In genomic region chr17:4908301-4908700, GRCh38 we compare ENCODE assay signal across 8 cellular contexts. TPM values are rescaled to one million over a fixed set of nuclear protein-coding genes. Genes with fewer than 3 reads are reported as not detected.
DNase-seq lines count a peak whose midpoint lies in the region; ATAC-seq and TF ChIP-seq lines count a peak whose summit lies in the region.
"Had no signal": no experiment of that assay in that cellular context is flagged by ENCODE, and none has a peak within 500 bp of the region (broad histone marks: within the 10 kb centered on the region; RNA-seq: fewer than 3 reads in every experiment).

No MANE protein-coding gene starts in this region.

- no peaks in the 10 kb centered on the region for H4K20me1 ChIP-seq in fibroblast of lung (ENCODE audit: control insufficient read depth, extremely low read depth, insufficient read depth, low read length)

- DNase-seq in ELR (ENCODE audit: low read depth) (peak; percentile 59), NCI-H69 (lab: John Stamatoyannopoulos, UW) (peak; percentile 85), fibroblast of lung (ENCODE audit: low read depth in 2 of 2) (no peak), prostate gland (ENCODE audit: low spot score) (no peak), NCI-H1436 (lab: John Stamatoyannopoulos, UW) (no peak)

- peaks cover 2% of the 10 kb centered on the region for H3K27me3 ChIP-seq in fibroblast of lung (ENCODE audit: control insufficient read depth, insufficient read depth, low read length)
- H3K27me3 ChIP-seq in prostate gland (replicated peaks; ENCODE audit: insufficient read depth) = no peaks in the 10 kb centered on the region

- intact Hi-C loops in prostate gland (cut with DNase I) = loop anchor here (2.0 to 5.0 kb wide), 2 partner anchors 79 to 154 kb away; partner anchors contain the start of gene CAMTA2

- H3K4me1 ChIP-seq in fibroblast of lung (ENCODE audit: control insufficient read depth, extremely low read depth, insufficient read depth, low read length) (peaks cover 6% of the 10 kb centered on the region), prostate gland (replicated peaks) (peaks cover 3% of the 10 kb centered on the region)

- ATAC-seq in GM18519 (IDR thresholded peaks at IDR 0.05; ENCODE audit: low FRiP score, unreplicated experiment) (no peak), HG02852 (IDR thresholded peaks at IDR 0.05; ENCODE audit: unreplicated experiment) (no peak)

- WGBS in prostate gland = 33% methylated on average over 8 of the region's 10 CpGs

- peak overlapping the region; percentile 62 for H3K27ac ChIP-seq in fibroblast of lung (ENCODE audit: insufficient read depth, low read length)
- peak overlapping the region; percentile 51 to 62 for H3K27ac ChIP-seq in prostate gland

- H3K36me3 ChIP-seq in fibroblast of lung (ENCODE audit: control insufficient read depth, insufficient read depth, low read length) (no peaks in the 10 kb centered on the region), prostate gland (no peaks in the 10 kb centered on the region)

- no peak for TF ChIP-seq POLR2A in prostate gland (IDR thresholded peaks at IDR 0.05)

- H3K9me3 ChIP-seq in fibroblast of lung (ENCODE audit: control insufficient read depth, insufficient read depth, low read depth, low read length) (no peaks in the 10 kb centered on the region), prostate gland (no peaks in the 10 kb centered on the region)

- no peaks in the 10 kb centered on the region for H3K79me2 ChIP-seq in fibroblast of lung (ENCODE audit: control insufficient read depth, insufficient read depth, low read length)

- TF ChIP-seq CTCF in fibroblast of lung (conservative IDR thresholded peaks at IDR 0.05 in 1 of 2, IDR thresholded peaks at IDR 0.05 in 1 of 2; ENCODE audit: low read depth in 1 of 2, low read length in 2 of 2) = no peak
- TF ChIP-seq CTCF in prostate gland (IDR thresholded peaks at IDR 0.05) = no peak

- H3K4me3 ChIP-seq in fibroblast of lung (replicated peaks in 1 of 4; ENCODE audit: control extremely low read depth in 1 of 4, insufficient read depth in 1 of 4, low read depth in 3 of 4, low read length in 4 of 4) (no peak overlapping the region), prostate gland (no peak overlapping the region)

- no peak overlapping the region for H3K4me2 ChIP-seq in fibroblast of lung (ENCODE audit: extremely low read depth, insufficient read depth, low read length)

- peak overlapping the region; percentile 88 for H2AFZ ChIP-seq in fibroblast of lung (ENCODE audit: low read length)

- no peak overlapping the region for H3K9ac ChIP-seq in fibroblast of lung (ENCODE audit: insufficient read depth, low read length)

RNA-seq across cellular contexts. Expression of gene CHRNE, which starts 5.4 kb away (rescaled TPM):
- total RNA-seq in fibroblast of lung = 0.51 and 0.66 TPM in 2 replicates
- polyA plus RNA-seq in fibroblast of lung = 0.19 and 0.23 TPM in 2 replicates
- 0.07 and 0.21 TPM in 2 replicates for polyA plus RNA-seq in fibroblast of lung (2012)
- polyA minus RNA-seq in fibroblast of lung (ENCODE audit: low replicate concordance) = 0.19 and 1.1 TPM in 2 replicates
- total RNA-seq in prostate gland = 1 to 10 TPM in 1 of 2 donors, under 1 TPM in 1; 0.64 to 1.0 TPM

RNA-seq across cellular contexts. Expression of gene C17orf107, which starts 9.0 kb away (rescaled TPM):
- total RNA-seq in fibroblast of lung (1.8 and 2.3 TPM in 2 replicates), prostate gland (10 to 100 TPM in 1 of 2 donors, 1 to 10 TPM in 1; 2.4 to 15.4 TPM)
- polyA plus RNA-seq in fibroblast of lung = 0.34 and 0.67 TPM in 2 replicates
- 0.62 and 1.6 TPM in 2 replicates for polyA plus RNA-seq in fibroblast of lung (2012)
- 0.63 and 1.1 TPM in 2 replicates for polyA minus RNA-seq in fibroblast of lung (ENCODE audit: low replicate concordance)

RNA-seq across cellular contexts. Expression of gene GP1BA, which starts 23.8 kb away (rescaled TPM):
- total RNA-seq in fibroblast of lung (not detected in 2 replicates), prostate gland (not detected)
- not detected in 2 replicates for polyA plus RNA-seq in fibroblast of lung
- 0.23 and 0.33 TPM in 2 replicates for polyA plus RNA-seq in fibroblast of lung (2012)
- polyA minus RNA-seq in fibroblast of lung (ENCODE audit: low replicate concordance) = not detected in 2 replicates
- total RNA-seq: glomerular endothelial cell had no signal

RNA-seq across cellular contexts. Expression of gene SLC25A11, which starts 31.5 kb away (rescaled TPM):
- total RNA-seq in fibroblast of lung (50.3 and 59.3 TPM in 2 replicates), prostate gland (10 to 100 TPM; 40.5 to 68.0 TPM)
- polyA plus RNA-seq in fibroblast of lung = 29.2 and 45.8 TPM in 2 replicates
- polyA plus RNA-seq in fibroblast of lung (2012) = 40.3 and 62.5 TPM in 2 replicates
- polyA minus RNA-seq in fibroblast of lung (ENCODE audit: low replicate concordance) = 99.6 and 148 TPM in 2 replicates

RNA-seq across cellular contexts. Expression of gene RNF167, which starts 31.8 kb away (rescaled TPM):
- total RNA-seq in fibroblast of lung (13.6 and 22.8 TPM in 2 replicates), prostate gland (100 to 1,000 TPM in 1 of 2 donors, 10 to 100 TPM in 1; 78.7 to 138 TPM)
- polyA plus RNA-seq in fibroblast of lung = 52.6 and 83.5 TPM in 2 replicates
- polyA plus RNA-seq in fibroblast of lung (2012) = 67.1 and 105 TPM in 2 replicates
- polyA minus RNA-seq in fibroblast of lung (ENCODE audit: low replicate concordance) = 97.9 and 127 TPM in 2 replicates

Comparison
In these comparisons a context has a peak if more than half of its experiments do, and no peak if none do; other contexts are left out.
1. DNase-seq: peak in ELR (single experiment) and NCI-H69 (single experiment); none in fibroblast of lung (0 of 2), prostate gland (single experiment) and NCI-H1436 (single experiment).